In the genomic region with DNA sequence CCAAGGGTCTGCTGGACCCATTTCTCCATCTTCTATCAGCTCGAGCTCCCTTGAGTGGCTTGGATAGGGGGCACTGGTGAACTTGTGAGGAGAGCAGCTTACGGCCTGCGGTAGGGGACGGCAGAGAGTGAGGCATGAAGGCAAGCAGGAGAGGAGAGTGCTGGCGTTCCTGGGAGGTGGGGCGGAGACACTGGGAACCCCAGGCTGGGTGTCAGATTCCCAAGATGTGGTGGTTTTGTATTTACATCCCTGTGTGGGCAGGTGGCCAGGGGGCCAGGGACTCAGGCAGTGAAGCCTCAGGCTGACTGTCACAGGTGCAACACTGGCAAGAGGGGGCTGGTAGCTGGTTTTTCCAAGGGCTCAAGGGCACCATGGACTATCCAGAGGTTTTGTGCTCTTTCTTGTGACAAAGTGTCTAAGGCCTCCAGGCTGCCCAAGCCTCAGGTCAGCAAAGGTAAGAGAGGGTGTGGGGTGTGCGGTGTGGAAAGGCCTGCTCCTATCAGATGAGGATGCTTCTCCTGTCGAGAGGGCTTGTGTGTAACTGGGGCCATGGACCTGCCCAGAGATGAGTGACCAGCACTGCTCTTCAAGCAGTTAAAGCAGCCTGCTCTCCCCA, we compare ENCODE assay signal across 17 cellular contexts. TPM values are rescaled to one million over a fixed set of nuclear protein-coding genes. Genes with fewer than 3 reads are reported as not detected.
DNase-seq lines count a peak whose midpoint lies in the region; ATAC-seq lines count a peak whose summit lies in the region.
"Had no signal": no experiment of that assay in that cellular context is flagged by ENCODE, and none has a peak within 500 bp of the region (broad histone marks: within the 10 kb centered on the region; RNA-seq: fewer than 3 reads in every experiment).

No MANE protein-coding gene starts in this region.

- peak overlapping the region in 1 of 2 experiments; percentile 45 for H2BK12ac ChIP-seq in mesenchymal stem cell (ENCODE audit: low read length in 2 of 2)

- no peak for ATAC-seq in GM18907 (IDR thresholded peaks at IDR 0.05; ENCODE audit: unreplicated experiment)

- H3K4me3 ChIP-seq in BLaER1 = no peak overlapping the region
- H3K4me3 ChIP-seq in HUES64 (ENCODE audit: low read length) = no peak overlapping the region
- H3K4me3 ChIP-seq in mesenchymal stem cell (ENCODE audit: insufficient read depth in 1 of 2, low read depth in 1 of 2, low read length in 2 of 2) = no peak overlapping the region

- H3K9ac ChIP-seq in BLaER1 (no peak overlapping the region), HUES64 (ENCODE audit: low read depth, low read length) (no peak overlapping the region), mesenchymal stem cell (ENCODE audit: low read length) (no peak overlapping the region)

- WGBS in HUES64 = 79% methylated on average over 8 of the region's 8 CpGs
- 90% methylated on average over 8 of the region's 8 CpGs for WGBS in mesenchymal stem cell

- H4K8ac ChIP-seq in mesenchymal stem cell (ENCODE audit: low read length) = no peak overlapping the region

- H2BK5ac ChIP-seq in mesenchymal stem cell (ENCODE audit: low read depth, low read length, poor library complexity, severe bottlenecking) = no peak overlapping the region

- DNase-seq in SK-N-DZ (ENCODE audit: low spot score) = peak; percentile 9
- no peak for DNase-seq in mesenchymal stem cell
- DNase-seq in NCI-H748 treated with DMSO at 0.1 percent for 48 hours (lab: John Stamatoyannopoulos, UW) = no peak
- DNase-seq in AML-193 (lab: John Stamatoyannopoulos, UW) = no peak
- DNase-seq in EL = no peak
- DNase-seq: 8988T; CD4-positive, alpha-beta T cell; GOT3; Karpas-422; MM.1S; NCI-H1105; NCI-H1694 treated with DMSO at 0.1 percent for 48 hours; NCI-H524; NK-92 treated with Interleukin-12 subunit alpha and Interleukin-12 subunit beta, amount 100 ng/mL, for 24 hours had no signal

- peaks cover 14% of the 10 kb centered on the region for H3K9me3 ChIP-seq in BLaER1
- H3K9me3 ChIP-seq in HUES64 (ENCODE audit: insufficient read depth, low read depth, low read length) = no peaks in the 10 kb centered on the region
- no peaks in the 10 kb centered on the region for H3K9me3 ChIP-seq in mesenchymal stem cell (ENCODE audit: control insufficient read depth, low read length)

- no peak overlapping the region for H2BK120ac ChIP-seq in mesenchymal stem cell (ENCODE audit: low read depth, low read length)

- no peak overlapping the region for H2AK5ac ChIP-seq in mesenchymal stem cell (ENCODE audit: low read length, severe bottlenecking)

- H3K36me3 ChIP-seq in BLaER1 (no peaks in the 10 kb centered on the region), HUES64 (ENCODE audit: insufficient read depth, low read length) (no peaks in the 10 kb centered on the region), mesenchymal stem cell (ENCODE audit: control insufficient read depth in 1 of 2, insufficient read depth in 2 of 2, low read depth in 1 of 2, low read length in 2 of 2) (no peaks in the 10 kb centered on the region)

- H3K18ac ChIP-seq in mesenchymal stem cell (ENCODE audit: low read depth in 1 of 2, low read length in 2 of 2) = no peak overlapping the region

- no peak overlapping the region for H3K27ac ChIP-seq in BLaER1
- H3K27ac ChIP-seq in HUES64 (ENCODE audit: low read depth, low read length) = 0 out of 2 replicates have a peak overlapping the region, but pooled peaks have one; percentile 10
- no peak overlapping the region for H3K27ac ChIP-seq in mesenchymal stem cell (ENCODE audit: low read length, poor library complexity, severe bottlenecking)

- no peaks in the 10 kb centered on the region for H3K79me1 ChIP-seq in mesenchymal stem cell (replicated peaks; ENCODE audit: low read length, poor library complexity, severe bottlenecking)

- no peaks in the 10 kb centered on the region for H3K27me3 ChIP-seq in BLaER1
- no peaks in the 10 kb centered on the region for H3K27me3 ChIP-seq in HUES64 (ENCODE audit: insufficient read depth, low read length)
- H3K27me3 ChIP-seq in mesenchymal stem cell (ENCODE audit: control insufficient read depth in 1 of 2, insufficient read depth in 1 of 2, low read length in 2 of 2) = no peaks in the 10 kb centered on the region

- H3K14ac ChIP-seq in mesenchymal stem cell (ENCODE audit: low read length in 2 of 2) = no peak overlapping the region

- no peak overlapping the region for H3K23ac ChIP-seq in mesenchymal stem cell (ENCODE audit: low read length in 2 of 2)

- H2BK15ac ChIP-seq in mesenchymal stem cell (ENCODE audit: low read depth, poor library complexity, severe bottlenecking) = peak overlapping the region; percentile 26

- no peak overlapping the region for H2AFZ ChIP-seq in mesenchymal stem cell (ENCODE audit: low read depth, low read length)

- H3K4me2 ChIP-seq in BLaER1 (peak overlapping the region; percentile 76; the same call in 1 of the 2 replicates), mesenchymal stem cell (ENCODE audit: low read length, poor library complexity, severe bottlenecking) (no peak overlapping the region)

- peaks cover 46% of the 10 kb centered on the region for H3K4me1 ChIP-seq in BLaER1
- H3K4me1 ChIP-seq in HUES64 (ENCODE audit: insufficient read depth, low read length) = peaks cover 30% of the 10 kb centered on the region
- peaks cover 4% of the 10 kb centered on the region for H3K4me1 ChIP-seq in mesenchymal stem cell (ENCODE audit: control insufficient read depth, insufficient read depth, low read depth, low read length)

- H3K4ac ChIP-seq in mesenchymal stem cell (ENCODE audit: low read depth in 1 of 2, low read length in 2 of 2) = no peak overlapping the region

- H4K20me1 ChIP-seq in BLaER1 = no peaks in the 10 kb centered on the region

- peak overlapping the region; percentile 4 for H4K91ac ChIP-seq in mesenchymal stem cell (ENCODE audit: low read length)

RNA-seq across cellular contexts. Expression of a gene that starts 45.1 kb away (rescaled TPM):
- 48.4 TPM for polyA plus RNA-seq in HUES64 (2013, experiment 1 of 2)
- 42.9 TPM for polyA plus RNA-seq in HUES64 (2013, experiment 2 of 2)
- 5.1 and 6.5 TPM in 2 replicates for polyA plus RNA-seq in SK-N-DZ (2014; cell fraction: cytosol; rRNA removed)
- polyA plus RNA-seq in SK-N-DZ (2014; cell fraction: nucleus; rRNA removed) = 2.3 and 2.8 TPM in 2 replicates
- polyA plus RNA-seq in mesenchymal stem cell (2013, experiment 1 of 2) = 17.0 TPM
- 16.8 TPM for polyA plus RNA-seq in mesenchymal stem cell (2013, experiment 2 of 2)
